ENCODE assay signal across 22 cellular contexts in the genomic region with DNA sequence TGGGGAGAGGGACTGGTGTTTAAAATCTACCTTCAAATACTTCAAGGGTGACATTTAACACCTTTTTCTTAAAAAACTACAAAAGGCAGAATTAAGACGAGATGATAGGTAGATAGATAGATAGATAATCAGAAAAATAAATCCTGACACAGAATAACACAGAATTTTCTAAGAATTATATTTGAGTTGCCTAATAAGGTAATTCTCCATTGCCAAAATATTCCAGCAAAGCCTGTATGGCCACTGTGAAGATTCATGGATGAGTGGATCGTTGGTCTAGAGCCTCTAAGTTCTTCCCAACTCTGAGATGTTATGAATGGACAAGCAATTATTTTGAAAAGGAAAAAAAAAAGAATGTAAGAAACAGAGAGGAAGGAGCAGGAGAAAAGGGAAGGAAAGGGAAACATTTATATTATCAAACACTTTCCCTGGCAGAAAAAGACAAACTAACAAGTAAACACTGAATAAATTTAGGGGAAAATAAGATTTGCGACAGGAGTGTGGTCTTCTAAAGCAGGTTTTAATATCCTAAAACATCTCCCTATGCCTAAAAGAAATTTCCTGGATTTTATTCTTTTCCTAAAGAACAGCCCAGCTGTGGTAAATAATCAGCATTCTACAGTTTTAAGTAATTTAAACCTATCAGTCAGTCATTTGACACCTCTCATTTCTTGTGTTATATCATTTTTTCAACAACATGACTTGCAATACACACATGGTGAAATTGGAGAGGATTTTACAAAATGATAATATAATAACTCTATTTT. TPM values are rescaled to one million over a fixed set of nuclear protein-coding genes. Genes with fewer than 3 reads are reported as not detected.
"Had no signal": no experiment of that assay in that cellular context is flagged by ENCODE, and none has a peak within 500 bp of the region (broad histone marks: within the 10 kb centered on the region; RNA-seq: fewer than 3 reads in every experiment).

No MANE protein-coding gene starts in this region.

- H3K4me2 ChIP-seq: neural progenitor cell, smooth muscle cell had no signal

- H3K4me1 ChIP-seq: breast epithelium, neural progenitor cell, suprapubic skin had no signal

- ATAC-seq: activated CD4-positive, alpha-beta T cell treated with anti-CD3 and anti-CD28 coated beads for 36 hours; activated T-cell treated with anti-CD3 and anti-CD28 coated beads, Interleukin-2, amount 50 U/mL, for 4 hours; heart left ventricle; left cardiac atrium; stimulated activated naive CD8-positive, alpha-beta T cell treated with anti-CD3 and anti-CD28 coated beads, Interleukin-15, Interleukin-2, amounts not matched to agents 100 U/mL and 50 U/mL, for 24 hours had no signal

- H2AFZ ChIP-seq: neural progenitor cell had no signal

- H3K4me1 Mint-ChIP-seq: activated CD4-positive, alpha-beta T cell treated with anti-CD3 and anti-CD28 coated beads for 36 hours; activated naive CD4-positive, alpha-beta T cell treated with anti-CD3 and anti-CD28 coated beads, Interleukin-2, amount 50 U/mL, for 24 hours; naive B cell; neural progenitor cell had no signal

- H3K9ac ChIP-seq: neural progenitor cell had no signal

- H3K36me3 ChIP-seq: breast epithelium, heart left ventricle, neural progenitor cell, ovary, suprapubic skin had no signal

- H3K27ac ChIP-seq: breast epithelium, neural progenitor cell, suprapubic skin had no signal

- H3K4me3 Mint-ChIP-seq: activated CD4-positive, alpha-beta memory T cell treated with anti-CD3 and anti-CD28 coated beads for 36 hours; activated CD4-positive, alpha-beta T cell treated with anti-CD3 and anti-CD28 coated beads for 36 hours; activated naive CD4-positive, alpha-beta T cell treated with anti-CD3 and anti-CD28 coated beads, Interleukin-2, amount 50 U/mL, for 24 hours; activated T-cell treated with anti-CD3 and anti-CD28 coated beads, Interleukin-2, amount 50 U/mL, for 4 hours; endodermal cell; naive B cell; neural progenitor cell had no signal

- H3K9me3 Mint-ChIP-seq: activated CD4-positive, alpha-beta memory T cell treated with anti-CD3 and anti-CD28 coated beads for 36 hours; activated naive CD4-positive, alpha-beta T cell treated with anti-CD3 and anti-CD28 coated beads, Interleukin-2, amount 50 U/mL, for 24 hours; activated T-cell treated with anti-CD3 and anti-CD28 coated beads, Interleukin-2, amount 50 U/mL, for 4 hours; endodermal cell; neural progenitor cell had no signal

- H3K4me3 ChIP-seq: breast epithelium, dorsolateral prefrontal cortex, heart left ventricle, lung, neural progenitor cell, ovary, smooth muscle cell, suprapubic skin had no signal

- DNase-seq: activated CD4-positive, alpha-beta memory T cell treated with anti-CD3 and anti-CD28 coated beads for 36 hours; activated CD4-positive, alpha-beta T cell treated with anti-CD3 and anti-CD28 coated beads for 36 hours; activated effector memory CD4-positive, alpha-beta T cell treated with anti-CD3 and anti-CD28 coated beads, Interleukin-2, amount 50 U/mL, for 16 hours; activated T-cell treated with anti-CD3 and anti-CD28 coated beads, Interleukin-2, amount 50 U/mL, for 4 hours; amygdala; dorsolateral prefrontal cortex; endodermal cell; heart left ventricle; left cardiac atrium; midbrain; naive B cell; ovary; retina; stimulated activated CD4-positive, alpha-beta T cell treated with anti-CD3 and anti-CD28 coated beads, Interleukin-4, amount 100 ng/mL, for 4 hours; stimulated activated naive CD8-positive, alpha-beta T cell treated with anti-CD3 and anti-CD28 coated beads, Interleukin-15, Interleukin-2, amounts not matched to agents 100 U/mL and 50 U/mL, for 24 hours; T-helper 2 cell had no signal

- H3K9me3 ChIP-seq: breast epithelium, ovary, suprapubic skin had no signal

- H3K27ac Mint-ChIP-seq: activated CD4-positive, alpha-beta memory T cell treated with anti-CD3 and anti-CD28 coated beads for 36 hours; activated CD4-positive, alpha-beta T cell treated with anti-CD3 and anti-CD28 coated beads for 36 hours; activated naive CD4-positive, alpha-beta T cell treated with anti-CD3 and anti-CD28 coated beads, Interleukin-2, amount 50 U/mL, for 24 hours; endodermal cell; neural progenitor cell had no signal

- H3K36me3 Mint-ChIP-seq: activated CD4-positive, alpha-beta memory T cell treated with anti-CD3 and anti-CD28 coated beads for 36 hours; activated naive CD4-positive, alpha-beta T cell treated with anti-CD3 and anti-CD28 coated beads, Interleukin-2, amount 50 U/mL, for 24 hours; naive B cell; neural progenitor cell had no signal

- H3K27me3 ChIP-seq: breast epithelium, heart left ventricle, neural progenitor cell, ovary, suprapubic skin had no signal

RNA-seq across cellular contexts. Expression of a gene that starts 7.5 kb away (rescaled TPM):
- total RNA-seq: activated CD4-positive, alpha-beta memory T cell treated with anti-CD3 and anti-CD28 coated beads for 36 hours; activated CD4-positive, alpha-beta T cell treated with anti-CD3 and anti-CD28 coated beads for 36 hours had no signal
